In the genomic region with DNA sequence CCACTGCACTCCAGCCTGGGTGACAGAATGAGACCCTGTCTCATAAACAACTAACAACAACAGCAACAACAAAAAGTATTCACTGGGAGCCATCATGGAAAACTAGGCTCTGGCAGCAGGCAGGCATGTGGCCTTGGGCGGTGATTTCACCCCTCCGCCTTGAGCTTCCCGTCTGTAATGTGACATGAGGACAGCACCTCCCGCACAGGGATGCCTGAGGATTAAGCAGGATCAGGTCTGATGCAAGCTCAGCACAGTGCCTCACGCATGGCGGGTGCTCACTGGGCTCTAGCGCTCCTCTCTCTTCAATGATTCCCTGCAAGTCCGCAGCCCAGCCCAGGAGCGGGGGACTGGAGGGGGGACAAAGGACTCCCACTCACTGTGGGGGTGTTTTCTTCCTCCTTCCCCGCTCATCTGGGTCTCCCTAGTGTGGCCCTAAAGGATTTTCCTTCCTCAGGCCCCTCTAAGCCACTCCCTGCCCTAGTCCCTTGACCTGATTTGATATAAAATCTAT, we compare ENCODE assay signal across 2 cellular contexts.
TF ChIP-seq lines count a peak whose summit lies in the region.

No MANE protein-coding gene starts in this region.

TF ChIP-seq in SK-N-SH, 30 proteins besides CTCF, POLR2A, EP300 and RAD21:
- TF ChIP-seq JUND (IDR thresholded peaks at IDR 0.05) (no peak), NRF1 (IDR thresholded peaks at IDR 0.05; ENCODE audit: low read depth, low read length) (no peak), FOXM1 (IDR thresholded peaks at IDR 0.05; ENCODE audit: low read depth) (no peak), USF2 (IDR thresholded peaks at IDR 0.05; ENCODE audit: borderline replicate concordance, low read depth, low read length) (no peak), RCOR1 (IDR thresholded peaks at IDR 0.05; ENCODE audit: low read length) (no peak), MAX (IDR thresholded peaks at IDR 0.05; ENCODE audit: low read depth) (no peak), YY1 (IDR thresholded peaks at IDR 0.05; ENCODE audit: low read depth) (no peak), GABPA (IDR thresholded peaks at IDR 0.05; ENCODE audit: low read depth) (no peak), TEAD4 (IDR thresholded peaks at IDR 0.05; ENCODE audit: borderline replicate concordance, insufficient read depth) (no peak), FOXJ3 (CRISPR knock-in tag; IDR thresholded peaks at IDR 0.05) (no peak), GATA2 (CRISPR knock-in tag; IDR thresholded peaks at IDR 0.05) (no peak), TAF1 (IDR thresholded peaks at IDR 0.05; ENCODE audit: borderline replicate concordance, low read depth, low read length) (no peak), SIN3A (IDR thresholded peaks at IDR 0.05; ENCODE audit: borderline replicate concordance, low read depth, low read length) (no peak), FOSL2 (IDR thresholded peaks at IDR 0.05; ENCODE audit: borderline replicate concordance, low read depth) (no peak), RXRA (IDR thresholded peaks at IDR 0.05; ENCODE audit: borderline replicate concordance, low read depth) (no peak), MXI1 (IDR thresholded peaks at IDR 0.05; ENCODE audit: low read depth, low read length) (no peak), NFIC (IDR thresholded peaks at IDR 0.05; ENCODE audit: borderline replicate concordance) (no peak), CHD2 (IDR thresholded peaks at IDR 0.05; ENCODE audit: low read length, partially characterized antibody) (no peak), POLR2AphosphoS5 (IDR thresholded peaks at IDR 0.05; ENCODE audit: low read depth, low read length) (no peak)
- TF ChIP-seq, protein P1, sequence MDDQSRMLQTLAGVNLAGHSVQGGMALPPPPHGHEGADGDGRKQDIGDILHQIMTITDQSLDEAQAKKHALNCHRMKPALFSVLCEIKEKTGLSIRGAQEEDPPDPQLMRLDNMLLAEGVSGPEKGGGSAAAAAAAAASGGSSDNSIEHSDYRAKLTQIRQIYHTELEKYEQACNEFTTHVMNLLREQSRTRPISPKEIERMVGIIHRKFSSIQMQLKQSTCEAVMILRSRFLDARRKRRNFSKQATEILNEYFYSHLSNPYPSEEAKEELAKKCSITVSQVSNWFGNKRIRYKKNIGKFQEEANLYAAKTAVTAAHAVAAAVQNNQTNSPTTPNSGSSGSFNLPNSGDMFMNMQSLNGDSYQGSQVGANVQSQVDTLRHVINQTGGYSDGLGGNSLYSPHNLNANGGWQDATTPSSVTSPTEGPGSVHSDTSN (IDR thresholded peaks at IDR 0.05) = no peak
TF ChIP-seq in SK-N-SH: peak in this region for 0.

TF ChIP-seq in SK-N-SH treated with all-trans-retinoic acid at 6 μM for 48 hours, 23 proteins besides CTCF, POLR2A, EP300 and RAD21:
- TF ChIP-seq SNAI2 (CRISPR knock-in tag; IDR thresholded peaks at IDR 0.05) (no peak), PATZ1 (CRISPR knock-in tag; IDR thresholded peaks at IDR 0.05; ENCODE audit: borderline replicate concordance) (no peak), PPARA (CRISPR knock-in tag; IDR thresholded peaks at IDR 0.05; ENCODE audit: borderline replicate concordance) (no peak), ISL1 (CRISPR knock-in tag; IDR thresholded peaks at IDR 0.05) (no peak), ESRRG (CRISPR knock-in tag; IDR thresholded peaks at IDR 0.05) (no peak), TOX (CRISPR knock-in tag; IDR thresholded peaks at IDR 0.05; ENCODE audit: borderline replicate concordance) (no peak), OSR1 (CRISPR knock-in tag; IDR thresholded peaks at IDR 0.05) (no peak), ZFP30 (CRISPR knock-in tag; IDR thresholded peaks at IDR 0.05) (no peak), ZNF70 (CRISPR knock-in tag; IDR thresholded peaks at IDR 0.05) (no peak), RARB (CRISPR knock-in tag; IDR thresholded peaks at IDR 0.05) (no peak)
- TF ChIP-seq, protein P2, sequence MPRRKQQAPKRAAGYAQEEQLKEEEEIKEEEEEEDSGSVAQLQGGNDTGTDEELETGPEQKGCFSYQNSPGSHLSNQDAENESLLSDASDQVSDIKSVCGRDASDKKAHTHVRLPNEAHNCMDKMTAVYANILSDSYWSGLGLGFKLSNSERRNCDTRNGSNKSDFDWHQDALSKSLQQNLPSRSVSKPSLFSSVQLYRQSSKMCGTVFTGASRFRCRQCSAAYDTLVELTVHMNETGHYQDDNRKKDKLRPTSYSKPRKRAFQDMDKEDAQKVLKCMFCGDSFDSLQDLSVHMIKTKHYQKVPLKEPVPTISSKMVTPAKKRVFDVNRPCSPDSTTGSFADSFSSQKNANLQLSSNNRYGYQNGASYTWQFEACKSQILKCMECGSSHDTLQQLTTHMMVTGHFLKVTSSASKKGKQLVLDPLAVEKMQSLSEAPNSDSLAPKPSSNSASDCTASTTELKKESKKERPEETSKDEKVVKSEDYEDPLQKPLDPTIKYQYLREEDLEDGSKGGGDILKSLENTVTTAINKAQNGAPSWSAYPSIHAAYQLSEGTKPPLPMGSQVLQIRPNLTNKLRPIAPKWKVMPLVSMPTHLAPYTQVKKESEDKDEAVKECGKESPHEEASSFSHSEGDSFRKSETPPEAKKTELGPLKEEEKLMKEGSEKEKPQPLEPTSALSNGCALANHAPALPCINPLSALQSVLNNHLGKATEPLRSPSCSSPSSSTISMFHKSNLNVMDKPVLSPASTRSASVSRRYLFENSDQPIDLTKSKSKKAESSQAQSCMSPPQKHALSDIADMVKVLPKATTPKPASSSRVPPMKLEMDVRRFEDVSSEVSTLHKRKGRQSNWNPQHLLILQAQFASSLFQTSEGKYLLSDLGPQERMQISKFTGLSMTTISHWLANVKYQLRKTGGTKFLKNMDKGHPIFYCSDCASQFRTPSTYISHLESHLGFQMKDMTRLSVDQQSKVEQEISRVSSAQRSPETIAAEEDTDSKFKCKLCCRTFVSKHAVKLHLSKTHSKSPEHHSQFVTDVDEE (CRISPR knock-in tag; IDR thresholded peaks at IDR 0.05) = no peak
- TF ChIP-seq, protein P3, sequence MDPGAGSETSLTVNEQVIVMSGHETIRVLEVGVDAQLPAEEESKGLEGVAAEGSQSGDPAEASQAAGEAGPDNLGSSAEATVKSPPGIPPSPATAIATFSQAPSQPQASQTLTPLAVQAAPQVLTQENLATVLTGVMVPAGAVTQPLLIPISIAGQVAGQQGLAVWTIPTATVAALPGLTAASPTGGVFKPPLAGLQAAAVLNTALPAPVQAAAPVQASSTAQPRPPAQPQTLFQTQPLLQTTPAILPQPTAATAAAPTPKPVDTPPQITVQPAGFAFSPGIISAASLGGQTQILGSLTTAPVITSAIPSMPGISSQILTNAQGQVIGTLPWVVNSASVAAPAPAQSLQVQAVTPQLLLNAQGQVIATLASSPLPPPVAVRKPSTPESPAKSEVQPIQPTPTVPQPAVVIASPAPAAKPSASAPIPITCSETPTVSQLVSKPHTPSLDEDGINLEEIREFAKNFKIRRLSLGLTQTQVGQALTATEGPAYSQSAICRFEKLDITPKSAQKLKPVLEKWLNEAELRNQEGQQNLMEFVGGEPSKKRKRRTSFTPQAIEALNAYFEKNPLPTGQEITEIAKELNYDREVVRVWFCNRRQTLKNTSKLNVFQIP (CRISPR knock-in tag; IDR thresholded peaks at IDR 0.05; ENCODE audit: borderline replicate concordance, low read depth) = no peak
- TF ChIP-seq, protein P4, sequence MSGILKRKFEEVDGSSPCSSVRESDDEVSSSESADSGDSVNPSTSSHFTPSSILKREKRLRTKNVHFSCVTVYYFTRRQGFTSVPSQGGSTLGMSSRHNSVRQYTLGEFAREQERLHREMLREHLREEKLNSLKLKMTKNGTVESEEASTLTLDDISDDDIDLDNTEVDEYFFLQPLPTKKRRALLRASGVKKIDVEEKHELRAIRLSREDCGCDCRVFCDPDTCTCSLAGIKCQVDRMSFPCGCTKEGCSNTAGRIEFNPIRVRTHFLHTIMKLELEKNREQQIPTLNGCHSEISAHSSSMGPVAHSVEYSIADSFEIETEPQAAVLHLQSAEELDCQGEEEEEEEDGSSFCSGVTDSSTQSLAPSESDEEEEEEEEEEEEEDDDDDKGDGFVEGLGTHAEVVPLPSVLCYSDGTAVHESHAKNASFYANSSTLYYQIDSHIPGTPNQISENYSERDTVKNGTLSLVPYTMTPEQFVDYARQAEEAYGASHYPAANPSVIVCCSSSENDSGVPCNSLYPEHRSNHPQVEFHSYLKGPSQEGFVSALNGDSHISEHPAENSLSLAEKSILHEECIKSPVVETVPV (CRISPR knock-in tag; IDR thresholded peaks at IDR 0.05) = no peak
